Comparison of ENCODE assay signal across 20 cellular contexts in genomic region chr17:81903415-81903831, GRCh38. TPM values are rescaled to one million over a fixed set of nuclear protein-coding genes. Genes with fewer than 3 reads are reported as not detected.
DNase-seq lines count a peak whose midpoint lies in the region; ATAC-seq, FAIRE-seq and TF ChIP-seq lines count a peak whose summit lies in the region.
"Had no signal": no experiment of that assay in that cellular context is flagged by ENCODE, and none has a peak within 500 bp of the region (broad histone marks: within the 10 kb centered on the region; RNA-seq: fewer than 3 reads in every experiment).

No MANE protein-coding gene starts in this region.

- TF ChIP-seq CTCF in RWPE1 (conservative IDR thresholded peaks at IDR 0.05; ENCODE audit: low read depth) = no peak
- no peak for TF ChIP-seq CTCF in H1 (IDR thresholded peaks at IDR 0.05; ENCODE audit: control extremely low read depth in 1 of 3, insufficient read depth in 1 of 3, low read depth in 1 of 3, low read length in 3 of 3)
- TF ChIP-seq CTCF in vagina (IDR thresholded peaks at IDR 0.05) = no peak

- H3K4me2 ChIP-seq in H1 (ENCODE audit: insufficient read depth in 1 of 2, low read depth in 2 of 2, low read length in 2 of 2) (peak overlapping the region in 1 of 2 experiments; percentile 63; a peak in 1 of 4 replicates), neuronal stem cell (ENCODE audit: insufficient read depth, low read length, poor library complexity, severe bottlenecking) (no peak overlapping the region), GM23248 (ENCODE audit: unreplicated experiment) (no peak overlapping the region)
- H3K4me2 ChIP-seq: PC-9 had no signal

- no peak overlapping the region for H3K14ac ChIP-seq in H1 (ENCODE audit: insufficient read length)
- no peak overlapping the region for H3K14ac ChIP-seq in neuronal stem cell (ENCODE audit: low read length)

- TF ChIP-seq RAD21 in H1 (IDR thresholded peaks at IDR 0.05 in 1 of 2, conservative IDR thresholded peaks at IDR 0.05 in 1 of 2; ENCODE audit: low read depth in 2 of 2, low read length in 2 of 2) = no peak

- H2BK12ac ChIP-seq in H1 (ENCODE audit: low read depth, low read length) (no peak overlapping the region), neuronal stem cell (ENCODE audit: low read length) (peak overlapping the region; percentile 22)

- no peaks in the 10 kb centered on the region for H3K9me2 ChIP-seq in GM23248 (ENCODE audit: insufficient read depth)

- POLR2A ChIA-PET in RWPE1 (lab: Yijun Ruan, JAX; ENCODE audit: low non-redundant PET) (no interaction called here), H1 (lab: Charles Lee; ENCODE audit: partially characterized antibody) (interaction anchor here (0.8 to 4.0 kb wide), 9 partner anchors 8 to 54 kb away, joined by 3 to 29 read pairs (median 4); partner anchors contain the start of genes ALYREF, ANAPC11, MAFG and PCYT2)

- H4K5ac ChIP-seq in H1 (ENCODE audit: insufficient read length, low read depth, low read length) = no peak overlapping the region

- H4K20me1 ChIP-seq in H1 (replicated peaks in 1 of 2; ENCODE audit: control insufficient read depth in 1 of 2, insufficient read depth in 2 of 2, low read length in 2 of 2) (peaks cover 5 to 14% of the 10 kb centered on the region in 2 experiments), GM23248 (ENCODE audit: insufficient read depth) (no peaks in the 10 kb centered on the region)

- intact Hi-C loops in vagina (cut with DNase I) (no loop called here), left ventricle myocardium superior (cut with micrococcal nuclease) (no loop called here)

- H3K79me1 ChIP-seq in H1 (ENCODE audit: low read depth, low read length) = no peaks in the 10 kb centered on the region; the same call in 1 of the 2 replicates
- H3K79me1 ChIP-seq in neuronal stem cell (ENCODE audit: low read depth, low read length) = peaks cover 10% of the 10 kb centered on the region

- no peak overlapping the region for H4K91ac ChIP-seq in H1 (replicated peaks; ENCODE audit: insufficient read length, low read length)
- no peak overlapping the region for H4K91ac ChIP-seq in neuronal stem cell (ENCODE audit: low read depth, low read length, poor library complexity)

- H2BK5ac ChIP-seq in H1 (ENCODE audit: low read depth, low read length) (no peak overlapping the region), neuronal stem cell (ENCODE audit: low read length) (no peak overlapping the region)

- H3K9ac ChIP-seq in H1 (replicated peaks in 1 of 4; ENCODE audit: extremely low read depth in 1 of 4, low read depth in 3 of 4, low read length in 3 of 4) (no peak overlapping the region), neuronal stem cell (ENCODE audit: low read depth, low read length, poor library complexity) (no peak overlapping the region), GM23248 (no peak overlapping the region)
- H3K9ac ChIP-seq: BLaER1 had no signal

- peaks cover 18% of the 10 kb centered on the region for H3F3A ChIP-seq in GM23248 (ENCODE audit: insufficient read depth)

- no peak overlapping the region for H3K4me3 ChIP-seq in H1 (ENCODE audit: extremely low read depth in 1 of 4, insufficient read depth in 2 of 4, low read depth in 3 of 4, low read length in 4 of 4)
- H3K4me3 ChIP-seq in neuronal stem cell (ENCODE audit: low read length in 2 of 2) = no peak overlapping the region
- no peak overlapping the region for H3K4me3 ChIP-seq in vagina
- H3K4me3 ChIP-seq in GM23248 = no peak overlapping the region
- H3K4me3 ChIP-seq: BLaER1, GM12878, MG63, PC-9 had no signal

- H2BK120ac ChIP-seq in H1 (replicated peaks; ENCODE audit: low read depth, low read length) (no peak overlapping the region), neuronal stem cell (ENCODE audit: low read depth, low read length) (no peak overlapping the region)

- H2AK5ac ChIP-seq in H1 (ENCODE audit: low read depth, low read length) (no peak overlapping the region), neuronal stem cell (ENCODE audit: low read depth, low read length) (peak overlapping the region; percentile 81)

- 91% methylated on average over 10 of the region's 10 CpGs; no CpG with 5 or more reads in 1 of the 2 experiments for WGBS in H1 (ENCODE audit: extremely low coverage in 1 of 2, insufficient coverage in 1 of 2, insufficient read length in 1 of 2, insufficient replicate concordance in 2 of 2, low coverage in 1 of 2, low lambda C conversion rate in 2 of 2, missing lambda C conversion rate in 1 of 2), 2 experiments
- no CpG with 5 or more reads among the region's 10 CpGs for WGBS in neuronal stem cell (ENCODE audit: extremely low coverage in 2 of 2, insufficient read length in 2 of 2, insufficient replicate concordance in 1 of 2), 2 donors
- 93 to 97% methylated on average over 10 of the region's 10 CpGs for WGBS in GM23248 (ENCODE audit: low coverage in 1 of 2, low lambda C conversion rate in 2 of 2, missing lambda C conversion rate in 2 of 2), 2 experiments

- no peak overlapping the region for H3K18ac ChIP-seq in H1 (ENCODE audit: extremely low read depth, low read length)
- H3K18ac ChIP-seq in neuronal stem cell (ENCODE audit: low read length) = no peak overlapping the region

- no peak overlapping the region for H3K56ac ChIP-seq in H1 (replicated peaks; ENCODE audit: insufficient read length, low read depth, low read length)

- H3K4ac ChIP-seq in H1 (replicated peaks; ENCODE audit: insufficient read length, low read depth, low read length) (peak overlapping the region; percentile 78), neuronal stem cell (ENCODE audit: low read length) (no peak overlapping the region)

- peaks cover 0 to 22% (median 14%) of the 10 kb centered on the region in 4 experiments; a peak in 5 of 7 replicates for H3K27me3 ChIP-seq in H1 (replicated peaks in 1 of 4; ENCODE audit: control insufficient read depth in 3 of 4, extremely low read depth in 1 of 4, insufficient read depth in 3 of 4, low read length in 3 of 4)
- peaks cover 0 to 25% (median 4%) of the 10 kb centered on the region in 3 experiments for H3K27me3 ChIP-seq in neuronal stem cell (ENCODE audit: control insufficient read depth in 3 of 3, insufficient read depth in 3 of 3, low read depth in 1 of 3, low read length in 3 of 3)
- H3K27me3 ChIP-seq in vagina = no peaks in the 10 kb centered on the region
- H3K27me3 ChIP-seq in GM23248 (replicated peaks; ENCODE audit: insufficient read depth) = no peaks in the 10 kb centered on the region
- H3K27me3 ChIP-seq: MG63 had no signal

- H2BK20ac ChIP-seq in H1 (ENCODE audit: low read length) = no peak overlapping the region

- DNase-seq in RWPE1 (ENCODE audit: low spot score) (no peak), H1 (ENCODE audit: low read depth in 1 of 2, low spot score in 2 of 2) (no peak), neuronal stem cell (ENCODE audit: low spot score) (no peak), GM19238 (ENCODE audit: insufficient read length, low spot score) (no peak), vagina (ENCODE audit: extremely low spot score in 2 of 2) (no peak), GM23248 (no peak), left ventricle myocardium superior (no peak)
- DNase-seq: ACHN, DND-41, HCEC 1CT, Kasumi-1, MG63, NCI-H1417 treated with DMSO at 0.1 percent for 48 hours, NCI-H187, PC-9 had no signal

- peaks cover 0 to 8% (median 2%) of the 10 kb centered on the region in 4 experiments; a peak in 3 of 7 replicates for H3K4me1 ChIP-seq in H1 (replicated peaks in 1 of 4; ENCODE audit: control insufficient read depth in 3 of 4, insufficient read depth in 4 of 4, low read length in 3 of 4)
- peaks cover 0 to 5% of the 10 kb centered on the region in 2 donors for H3K4me1 ChIP-seq in neuronal stem cell (ENCODE audit: control insufficient read depth in 2 of 2, insufficient read depth in 1 of 2, low read depth in 1 of 2, low read length in 2 of 2)
- H3K4me1 ChIP-seq in vagina = peaks cover 15% of the 10 kb centered on the region
- H3K4me1 ChIP-seq in GM23248 (ENCODE audit: insufficient read depth) = peaks cover 8% of the 10 kb centered on the region
- H3K4me1 ChIP-seq: Caco-2 had no signal

- FAIRE-seq in H1 (lab: Jason Lieb, UNC) = no peak
- FAIRE-seq: GM12878 had no signal

- H3K79me2 ChIP-seq in H1 (ENCODE audit: control insufficient read depth in 1 of 2, insufficient read depth in 2 of 2, low read length in 2 of 2) (no peaks in the 10 kb centered on the region), GM23248 (ENCODE audit: insufficient read depth) (no peaks in the 10 kb centered on the region)

- no peak overlapping the region for H2AFZ ChIP-seq in H1 (ENCODE audit: low read length)
- no peak overlapping the region for H2AFZ ChIP-seq in neuronal stem cell (ENCODE audit: low read length)
- no peak overlapping the region for H2AFZ ChIP-seq in GM23248
- H2AFZ ChIP-seq: PC-9 had no signal

- peaks cover 6% of the 10 kb centered on the region; the same call in 1 of the 2 replicates for H3K23me2 ChIP-seq in H1 (ENCODE audit: low read depth, low read length)

- H3K9me3 ChIP-seq in H1 (ENCODE audit: insufficient read depth in 2 of 2, low read depth in 1 of 2, low read length in 1 of 2) = no peaks in the 10 kb centered on the region
- no peaks in the 10 kb centered on the region for H3K9me3 ChIP-seq in neuronal stem cell (replicated peaks in 1 of 2; ENCODE audit: control insufficient read depth in 2 of 2, insufficient read depth in 1 of 2, low read depth in 1 of 2, low read length in 2 of 2)
- H3K9me3 ChIP-seq in vagina = no peaks in the 10 kb centered on the region
- H3K9me3 ChIP-seq in GM23248 (ENCODE audit: low read depth) = no peaks in the 10 kb centered on the region
- H3K9me3 ChIP-seq: BLaER1, Caco-2, MG63 had no signal

- H3K36me3 ChIP-seq in H1 (ENCODE audit: control insufficient read depth in 2 of 4, insufficient read depth in 4 of 4, low read length in 3 of 4) (peaks cover 2 to 6% (median 2%) of the 10 kb centered on the region in 4 experiments; a peak in 5 of 8 replicates), neuronal stem cell (replicated peaks in 1 of 2; ENCODE audit: control insufficient read depth in 2 of 2, insufficient read depth in 2 of 2, low read length in 2 of 2) (peaks cover 31 to 81% of the 10 kb centered on the region in 2 donors), vagina (peaks cover 0 to 29% of the 10 kb centered on the region in 2 donors), GM23248 (ENCODE audit: low read depth) (no peaks in the 10 kb centered on the region)

- peak overlapping the region; percentile 98 for H3K27ac ChIP-seq in RWPE1
- H3K27ac ChIP-seq in H1 (ENCODE audit: low read depth, low read length) = no peak overlapping the region
- no peak overlapping the region for H3K27ac ChIP-seq in neuronal stem cell (replicated peaks; ENCODE audit: low read length)
- no peak overlapping the region for H3K27ac ChIP-seq in vagina
- H3K27ac ChIP-seq in GM23248 = no peak overlapping the region
- H3K27ac ChIP-seq: BLaER1, PC-9 had no signal

- no peak overlapping the region for H2BK15ac ChIP-seq in H1 (ENCODE audit: low read length)
- no peak overlapping the region for H2BK15ac ChIP-seq in neuronal stem cell (ENCODE audit: low read length)

- CTCF ChIA-PET in RWPE1 (lab: Yijun Ruan, JAX) (no interaction called here), H1 (lab: Charles Lee; ENCODE audit: partially characterized antibody) (no interaction called here)

- ATAC-seq in left ventricle myocardium superior = no peak
- ATAC-seq: SK-N-SH treated with all-trans-retinoic acid at 6 μM for 48 hours had no signal

- TF ChIP-seq POLR2A in H1 (IDR thresholded peaks at IDR 0.05; ENCODE audit: control extremely low read depth in 1 of 2, low read depth in 2 of 2, low read length in 2 of 2) (no peak), vagina (IDR thresholded peaks at IDR 0.05) (no peak)

- H3K23ac ChIP-seq in H1 (ENCODE audit: insufficient read length) (no peak overlapping the region), neuronal stem cell (ENCODE audit: low read depth, low read length, poor library complexity) (peak overlapping the region; percentile 80)

- in situ Hi-C loops in GM23248 (cut with MboI) = no loop called here

- H4K8ac ChIP-seq in H1 (ENCODE audit: extremely low read depth, insufficient read depth, low read length) (no peak overlapping the region; the same call in 1 of the 2 replicates), neuronal stem cell (ENCODE audit: low read depth, low read length) (no peak overlapping the region)

- no peak for TF ChIP-seq EP300 in H1 (IDR thresholded peaks at IDR 0.05; ENCODE audit: borderline replicate concordance in 1 of 2, low read depth in 2 of 2, low read length in 2 of 2)

RNA-seq across cellular contexts. Expression of gene NPB, which starts 1.4 kb away (rescaled TPM):
- total RNA-seq in H1 (2021; fragmentation: NEBNext Ultra II Directional; extraction: Animal tissue kit (Norgen Biotek cat#: 25700)) = 0.80 and 1.5 TPM in 2 replicates
- polyA plus RNA-seq in H1 (2011; rRNA removed) (2.5 and 3.9 TPM in 2 replicates), GM23248 (2016; fragmentation: Nextera tagmentation; extraction: Ambion mirVana) (1.1 and 1.6 TPM in 2 replicates)
- polyA plus RNA-seq in H1 (2011; cell fraction: cytosol; rRNA removed) = 1.6 TPM
- 1.5 TPM for polyA plus RNA-seq in H1 (2011; cell fraction: nucleus; rRNA removed)
- 0.48 to 0.69 TPM (median 0.53 TPM) in 3 of 4 replicates, not detected in the other for polyA plus RNA-seq in H1 (2012, experiment 1 of 2)
- 0.91 TPM for polyA plus RNA-seq in H1 (2012, experiment 2 of 2)
- polyA plus RNA-seq in H1 (2013, experiment 1 of 2) = 1.6 TPM
- 1.3 TPM for polyA plus RNA-seq in H1 (2013, experiment 2 of 2)
- 0.80 and 1.0 TPM in 2 replicates for polyA minus RNA-seq in H1 (2011; rRNA and poly(A)+ RNA removed)
- polyA minus RNA-seq in H1 (2011; cell fraction: cytosol; rRNA and poly(A)+ RNA removed) = not detected
- 3.9 TPM for polyA minus RNA-seq in H1 (2011; cell fraction: nucleus; rRNA and poly(A)+ RNA removed)
- 2.0 TPM for polyA plus RNA-seq in neuronal stem cell (2013, experiment 1 of 2)
- 1.5 TPM for polyA plus RNA-seq in neuronal stem cell (2013, experiment 2 of 2)
- total RNA-seq in vagina (4.7 TPM), left ventricle myocardium superior (0.69 TPM)
- 2.4 TPM in 2 replicates for total RNA-seq in GM23248 (2014; rRNA removed; shearing (Covaris generic))
- polyA plus RNA-seq: CD4-positive, alpha-beta memory T cell had no signal

RNA-seq across cellular contexts. Expression of gene PCYT2, which starts 7.8 kb away (rescaled TPM):
- total RNA-seq in H1 (2021; fragmentation: NEBNext Ultra II Directional; extraction: Animal tissue kit (Norgen Biotek cat#: 25700)) = 29.9 and 31.0 TPM in 2 replicates
- polyA plus RNA-seq in H1 (2011; rRNA removed) (31.3 and 37.7 TPM in 2 replicates), GM23248 (2016; fragmentation: Nextera tagmentation; extraction: Ambion mirVana) (25.6 and 27.6 TPM in 2 replicates)
- polyA plus RNA-seq in H1 (2011; cell fraction: cytosol; rRNA removed) = 42.9 TPM
- 82.5 TPM for polyA plus RNA-seq in H1 (2011; cell fraction: nucleus; rRNA removed)
- polyA plus RNA-seq in H1 (2012, experiment 1 of 2) = 19.0 to 35.2 TPM (median 29.2 TPM) in 4 replicates
- polyA plus RNA-seq in H1 (2012, experiment 2 of 2) = 29.9 TPM
- polyA plus RNA-seq in H1 (2013, experiment 1 of 2) = 20.7 TPM
- polyA plus RNA-seq in H1 (2013, experiment 2 of 2) = 19.4 TPM
- 22.7 and 29.5 TPM in 2 replicates for polyA minus RNA-seq in H1 (2011; rRNA and poly(A)+ RNA removed)
- 17.1 TPM for polyA minus RNA-seq in H1 (2011; cell fraction: cytosol; rRNA and poly(A)+ RNA removed)
- polyA minus RNA-seq in H1 (2011; cell fraction: nucleus; rRNA and poly(A)+ RNA removed) = 46.4 TPM
- 16.8 TPM for polyA plus RNA-seq in neuronal stem cell (2013, experiment 1 of 2)
- polyA plus RNA-seq in neuronal stem cell (2013, experiment 2 of 2) = 15.9 TPM
- total RNA-seq in vagina (28.0 TPM), left ventricle myocardium superior (28.4 TPM)
- 34.7 and 36.9 TPM in 2 replicates for total RNA-seq in GM23248 (2014; rRNA removed; shearing (Covaris generic))

RNA-seq across cellular contexts. Expression of gene ANAPC11, which starts 11.9 kb away (rescaled TPM):
- total RNA-seq in H1 (2021; fragmentation: NEBNext Ultra II Directional; extraction: Animal tissue kit (Norgen Biotek cat#: 25700)) = 176 and 182 TPM in 2 replicates
- polyA plus RNA-seq in H1 (2011; rRNA removed) = 963 and 1,221 TPM in 2 replicates
- 794 TPM for polyA plus RNA-seq in H1 (2011; cell fraction: cytosol; rRNA removed)
- 457 TPM for polyA plus RNA-seq in H1 (2011; cell fraction: nucleus; rRNA removed)
- 143 to 393 TPM (median 335 TPM) in 4 replicates for polyA plus RNA-seq in H1 (2012, experiment 1 of 2)
- 515 TPM for polyA plus RNA-seq in H1 (2012, experiment 2 of 2)
- polyA plus RNA-seq in H1 (2013, experiment 1 of 2) = 424 TPM
- polyA plus RNA-seq in H1 (2013, experiment 2 of 2) = 403 TPM
- polyA minus RNA-seq in H1 (2011; rRNA and poly(A)+ RNA removed) = 69.6 and 71.5 TPM in 2 replicates
- 84.5 TPM for polyA minus RNA-seq in H1 (2011; cell fraction: cytosol; rRNA and poly(A)+ RNA removed)
- 82.7 TPM for polyA minus RNA-seq in H1 (2011; cell fraction: nucleus; rRNA and poly(A)+ RNA removed)
- polyA plus RNA-seq in neuronal stem cell (2013, experiment 1 of 2) = 316 TPM
- polyA plus RNA-seq in neuronal stem cell (2013, experiment 2 of 2) = 330 TPM
- total RNA-seq in vagina = 135 TPM
- 175 and 179 TPM in 2 replicates for total RNA-seq in GM23248 (2014; rRNA removed; shearing (Covaris generic))
- polyA plus RNA-seq in GM23248 (2016; fragmentation: Nextera tagmentation; extraction: Ambion mirVana) = 428 and 436 TPM in 2 replicates
- total RNA-seq in left ventricle myocardium superior = 173 TPM

RNA-seq across cellular contexts. Expression of gene ALYREF, which starts 12.0 kb away (rescaled TPM):
- 186 and 191 TPM in 2 replicates for total RNA-seq in H1 (2021; fragmentation: NEBNext Ultra II Directional; extraction: Animal tissue kit (Norgen Biotek cat#: 25700))
- polyA plus RNA-seq in H1 (2011; rRNA removed) = 83.8 and 118 TPM in 2 replicates
- polyA plus RNA-seq in H1 (2011; cell fraction: cytosol; rRNA removed) = 130 TPM
- 148 TPM for polyA plus RNA-seq in H1 (2011; cell fraction: nucleus; rRNA removed)
- polyA plus RNA-seq in H1 (2012, experiment 1 of 2) = 149 to 176 TPM (median 160 TPM) in 4 replicates
- 125 TPM for polyA plus RNA-seq in H1 (2012, experiment 2 of 2)
- polyA plus RNA-seq in H1 (2013, experiment 1 of 2) = 83.8 TPM
- polyA plus RNA-seq in H1 (2013, experiment 2 of 2) = 84.5 TPM
- 107 and 142 TPM in 2 replicates for polyA minus RNA-seq in H1 (2011; rRNA and poly(A)+ RNA removed)
- 69.6 TPM for polyA minus RNA-seq in H1 (2011; cell fraction: cytosol; rRNA and poly(A)+ RNA removed)
- polyA minus RNA-seq in H1 (2011; cell fraction: nucleus; rRNA and poly(A)+ RNA removed) = 53.1 TPM
- 76.8 TPM for polyA plus RNA-seq in neuronal stem cell (2013, experiment 1 of 2)
- polyA plus RNA-seq in neuronal stem cell (2013, experiment 2 of 2) = 74.5 TPM
- 78.8 TPM for total RNA-seq in vagina
- total RNA-seq in GM23248 (2014; rRNA removed; shearing (Covaris generic)) = 80.6 and 100 TPM in 2 replicates
- polyA plus RNA-seq in GM23248 (2016; fragmentation: Nextera tagmentation; extraction: Ambion mirVana) = 6.9 and 8.6 TPM in 2 replicates
- total RNA-seq in left ventricle myocardium superior = 32.0 TPM

RNA-seq across cellular contexts. Expression of gene SIRT7, which starts 14.6 kb away (rescaled TPM):
- 16.6 and 18.7 TPM in 2 replicates for total RNA-seq in H1 (2021; fragmentation: NEBNext Ultra II Directional; extraction: Animal tissue kit (Norgen Biotek cat#: 25700))
- polyA plus RNA-seq in H1 (2011; rRNA removed) = 5.8 and 10.3 TPM in 2 replicates
- 10.4 TPM for polyA plus RNA-seq in H1 (2011; cell fraction: cytosol; rRNA removed)
- 37.2 TPM for polyA plus RNA-seq in H1 (2011; cell fraction: nucleus; rRNA removed)
- polyA plus RNA-seq in H1 (2012, experiment 1 of 2) = 15.5 to 18.5 TPM (median 16.8 TPM) in 4 replicates
- polyA plus RNA-seq in H1 (2012, experiment 2 of 2) = 9.9 TPM
- 10.7 TPM for polyA plus RNA-seq in H1 (2013, experiment 1 of 2)
- 10.0 TPM for polyA plus RNA-seq in H1 (2013, experiment 2 of 2)
- 19.9 and 21.5 TPM in 2 replicates for polyA minus RNA-seq in H1 (2011; rRNA and poly(A)+ RNA removed)
- 10.5 TPM for polyA minus RNA-seq in H1 (2011; cell fraction: cytosol; rRNA and poly(A)+ RNA removed)
- 23.1 TPM for polyA minus RNA-seq in H1 (2011; cell fraction: nucleus; rRNA and poly(A)+ RNA removed)
- 5.2 TPM for polyA plus RNA-seq in neuronal stem cell (2013, experiment 1 of 2)
- polyA plus RNA-seq in neuronal stem cell (2013, experiment 2 of 2) = 5.1 TPM
- 47.9 TPM for total RNA-seq in vagina
- total RNA-seq in GM23248 (2014; rRNA removed; shearing (Covaris generic)) = 13.1 and 14.5 TPM in 2 replicates
- 9.3 and 11.4 TPM in 2 replicates for polyA plus RNA-seq in GM23248 (2016; fragmentation: Nextera tagmentation; extraction: Ambion mirVana)
- total RNA-seq in left ventricle myocardium superior = 6.3 TPM
